ENCODE assay signal across 39 cellular contexts in the genomic region with DNA sequence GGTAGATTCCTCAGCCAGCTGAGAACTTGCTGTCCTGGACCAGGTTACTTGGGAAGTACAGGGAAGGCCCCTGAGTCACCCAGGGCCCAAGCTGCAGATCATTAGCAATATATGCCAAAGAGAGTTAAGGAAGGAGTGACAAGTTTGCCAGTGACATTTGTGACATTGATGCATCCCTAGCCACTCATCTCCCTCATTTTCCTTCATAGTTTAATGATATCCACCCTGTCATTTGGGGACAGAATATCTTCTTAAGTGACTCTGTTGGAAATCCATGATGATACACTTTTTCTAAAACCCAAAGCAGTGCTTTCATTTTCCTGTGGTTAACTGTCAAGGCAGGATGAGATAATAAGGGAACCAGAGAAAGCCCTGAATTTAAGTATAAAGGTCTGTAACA. TPM values are rescaled to one million over a fixed set of nuclear protein-coding genes. Genes with fewer than 3 reads are reported as not detected.
"Had no signal": no experiment of that assay in that cellular context is flagged by ENCODE, and none has a peak within 500 bp of the region (broad histone marks: within the 10 kb centered on the region; RNA-seq: fewer than 3 reads in every experiment).

No MANE protein-coding gene starts in this region.

- H3K9me3 Mint-ChIP-seq: activated CD4-positive, alpha-beta T cell treated with anti-CD3 and anti-CD28 coated beads, Interleukin-2, amount 10 ng/mL, durations not matched to agents 7 days and 5 days; activated naive CD4-positive, alpha-beta T cell treated with anti-CD3 and anti-CD28 coated beads, Interleukin-2, amount 50 U/mL, for 24 hours; activated naive CD8-positive, alpha-beta T cell treated with anti-CD3 and anti-CD28 coated beads, Interleukin-2, amount 10 ng/mL, durations not matched to agents 7 days and 5 days; activated T-cell treated with anti-CD3 and anti-CD28 coated beads, Interleukin-2, amount 50 U/mL, for 24 hours; activated T-helper 2 cell treated with anti-CD3 and anti-CD28 coated beads, Interferon-gamma antibody, Interleukin-2, Interleukin-4, amounts not matched to agents 10 μg/mL and 5 μg/mL and 100 μg/mL, durations not matched to agents 14 hours and 24 hours and 36 hours; T-helper 1 cell treated with Interleukin-12 subunit alpha and Interleukin-12 subunit beta and Interleukin-4 antibody, amounts not matched to agents 30 μg/mL and 1 μg/mL, for 36 hours; T-helper 2 cell treated with Interferon-gamma antibody and Interleukin-4, amounts not matched to agents 5 μg/mL and 100 μg/mL, for 36 hours; WTC11 had no signal

- H3K36me3 Mint-ChIP-seq: activated naive CD4-positive, alpha-beta T cell treated with anti-CD3 and anti-CD28 coated beads, Interleukin-2, amount 50 U/mL, for 24 hours; activated naive CD8-positive, alpha-beta T cell treated with anti-CD3 and anti-CD28 coated beads, Interleukin-2, amount 10 ng/mL, durations not matched to agents 7 days and 5 days; WTC11 had no signal

- H3K27me3 ChIP-seq: ascending aorta, breast epithelium, Peyer's patch, SJSA1 had no signal

- H3K9me2 ChIP-seq: SK-N-SH had no signal

- H3K27ac Mint-ChIP-seq: activated CD4-positive, alpha-beta T cell treated with anti-CD3 and anti-CD28 coated beads for 36 hours; activated CD4-positive, alpha-beta T cell treated with anti-CD3 and anti-CD28 coated beads, Interleukin-2, amount 10 ng/mL, durations not matched to agents 7 days and 5 days; activated CD8-positive, alpha-beta T cell treated with anti-CD3 and anti-CD28 coated beads, Interleukin-2, amount 10 ng/mL, durations not matched to agents 7 days and 5 days; activated naive CD4-positive, alpha-beta T cell treated with anti-CD3 and anti-CD28 coated beads, Interleukin-2, amount 50 U/mL, for 24 hours; activated naive CD8-positive, alpha-beta T cell treated with anti-CD3 and anti-CD28 coated beads, Interleukin-2, amount 10 ng/mL, durations not matched to agents 7 days and 5 days; activated T-cell treated with anti-CD3 and anti-CD28 coated beads, Interleukin-2, amount 50 U/mL, for 24 hours; activated T-helper 2 cell treated with anti-CD3 and anti-CD28 coated beads, Interferon-gamma antibody, Interleukin-2, Interleukin-4, amounts not matched to agents 10 μg/mL and 5 μg/mL and 100 μg/mL, durations not matched to agents 14 hours and 24 hours and 36 hours; T-helper 1 cell treated with Interleukin-12 subunit alpha and Interleukin-12 subunit beta and Interleukin-4 antibody, amounts not matched to agents 30 μg/mL and 1 μg/mL, for 36 hours; T-helper 2 cell treated with Interferon-gamma antibody and Interleukin-4, amounts not matched to agents 5 μg/mL and 100 μg/mL, for 36 hours; WTC11 had no signal

- H3K9me3 ChIP-seq: ascending aorta, body of pancreas, breast epithelium, Peyer's patch, SJSA1, SK-N-SH had no signal

- DNase-seq: activated CD4-positive, alpha-beta T cell treated with anti-CD3 and anti-CD28 coated beads for 36 hours; activated CD4-positive, alpha-beta T cell treated with anti-CD3 and anti-CD28 coated beads, Interleukin-2, amount 10 ng/mL, durations not matched to agents 7 days and 5 days; activated CD4-positive, alpha-beta T cell treated with anti-CD3 and anti-CD28 coated beads, Interleukin-2, amount 50 U/mL, for 48 hours; activated CD8-positive, alpha-beta T cell treated with anti-CD3 and anti-CD28 coated beads, Interleukin-2, amount 10 ng/mL, durations not matched to agents 7 days and 5 days; activated gamma-delta T cell; activated naive CD4-positive, alpha-beta T cell treated with Interleukin-2 at 50 U/mL for 16 hours; activated naive CD8-positive, alpha-beta T cell treated with anti-CD3 and anti-CD28 coated beads, Interleukin-2, amount 10 ng/mL, durations not matched to agents 7 days and 5 days; activated T-cell treated with anti-CD3 and anti-CD28 coated beads, Interleukin-2, amount 50 U/mL, for 24 hours; amygdala; body of pancreas; cerebellar nuclear complex; NCI-H1092; NCI-H1436 treated with DMSO at 0.1 percent for 48 hours; NCI-H1694 treated with DMSO at 0.1 percent for 48 hours; NCI-H2029 treated with DMSO at 0.1 percent for 48 hours; NCI-H2107; NCI-H2171; NCI-H510A; NCI-H526; NCI-H748 treated with DMSO at 0.1 percent for 48 hours; NK-92 treated with Interleukin-12 subunit alpha and Interleukin-12 subunit beta, amount 100 ng/mL, for 24 hours; PC-3; Peyer's patch; RPMI8226; SHP77 treated with DMSO at 0.1 percent for 48 hours; SK-N-SH had no signal

- H3K4me2 ChIP-seq: KMS-11, SK-N-SH had no signal

- H3K36me3 ChIP-seq: ascending aorta, breast epithelium, Peyer's patch, SJSA1 had no signal

- H3K9ac ChIP-seq: KMS-11, SK-N-SH had no signal

- H3K27ac ChIP-seq: ascending aorta, body of pancreas, KMS-11, Peyer's patch, SJSA1 had no signal

- ATAC-seq: activated CD4-positive, alpha-beta T cell treated with anti-CD3 and anti-CD28 coated beads for 36 hours; activated CD4-positive, CD25-positive, alpha-beta regulatory T cell treated with anti-CD3 and anti-CD28 coated beads, Interleukin-2, amount 50 U/mL, for 24 hours; activated CD8-positive, alpha-beta T cell treated with anti-CD3 and anti-CD28 coated beads, Interleukin-2, amount 10 ng/mL, durations not matched to agents 7 days and 5 days; body of pancreas; PC-3; WTC11 had no signal

- H3K4me1 ChIP-seq: body of pancreas, breast epithelium had no signal

- H3K4me3 Mint-ChIP-seq: activated CD4-positive, alpha-beta T cell treated with anti-CD3 and anti-CD28 coated beads for 36 hours; activated CD4-positive, alpha-beta T cell treated with anti-CD3 and anti-CD28 coated beads, Interleukin-2, amount 10 ng/mL, durations not matched to agents 7 days and 5 days; activated CD8-positive, alpha-beta T cell treated with anti-CD3 and anti-CD28 coated beads, Interleukin-2, amount 10 ng/mL, durations not matched to agents 7 days and 5 days; activated naive CD4-positive, alpha-beta T cell treated with anti-CD3 and anti-CD28 coated beads, Interleukin-2, amount 50 U/mL, for 24 hours; activated naive CD8-positive, alpha-beta T cell treated with anti-CD3 and anti-CD28 coated beads, Interleukin-2, amount 10 ng/mL, durations not matched to agents 7 days and 5 days; activated T-cell treated with anti-CD3 and anti-CD28 coated beads, Interleukin-2, amount 50 U/mL, for 24 hours; T-helper 1 cell treated with Interleukin-12 subunit alpha and Interleukin-12 subunit beta and Interleukin-4 antibody, amounts not matched to agents 30 μg/mL and 1 μg/mL, for 36 hours; T-helper 2 cell treated with Interferon-gamma antibody and Interleukin-4, amounts not matched to agents 5 μg/mL and 100 μg/mL, for 36 hours; WTC11 had no signal

- H3K4me3 ChIP-seq: ascending aorta, body of pancreas, breast epithelium, Peyer's patch, SJSA1 had no signal

RNA-seq across cellular contexts. Expression of gene TNN, which starts 3.2 kb away (rescaled TPM):
- total RNA-seq: activated CD4-positive, alpha-beta T cell treated with anti-CD3 and anti-CD28 coated beads, Interleukin-2, amount 10 ng/mL, durations not matched to agents 7 days and 5 days; activated CD8-positive, alpha-beta T cell treated with anti-CD3 and anti-CD28 coated beads, Interleukin-2, amount 10 ng/mL, durations not matched to agents 7 days and 5 days; activated naive CD8-positive, alpha-beta T cell treated with anti-CD3 and anti-CD28 coated beads, Interleukin-2, amount 10 ng/mL, durations not matched to agents 7 days and 5 days; activated T-helper 2 cell treated with anti-CD3 and anti-CD28 coated beads, Interferon-gamma antibody, Interleukin-2, Interleukin-4, amounts not matched to agents 10 μg/mL and 5 μg/mL and 100 μg/mL, durations not matched to agents 14 hours and 24 hours and 36 hours; cardiac septum; LHCN-M2; M059J; PC-3 had no signal
- polyA plus RNA-seq: SK-N-SH had no signal
